In the genomic region with DNA sequence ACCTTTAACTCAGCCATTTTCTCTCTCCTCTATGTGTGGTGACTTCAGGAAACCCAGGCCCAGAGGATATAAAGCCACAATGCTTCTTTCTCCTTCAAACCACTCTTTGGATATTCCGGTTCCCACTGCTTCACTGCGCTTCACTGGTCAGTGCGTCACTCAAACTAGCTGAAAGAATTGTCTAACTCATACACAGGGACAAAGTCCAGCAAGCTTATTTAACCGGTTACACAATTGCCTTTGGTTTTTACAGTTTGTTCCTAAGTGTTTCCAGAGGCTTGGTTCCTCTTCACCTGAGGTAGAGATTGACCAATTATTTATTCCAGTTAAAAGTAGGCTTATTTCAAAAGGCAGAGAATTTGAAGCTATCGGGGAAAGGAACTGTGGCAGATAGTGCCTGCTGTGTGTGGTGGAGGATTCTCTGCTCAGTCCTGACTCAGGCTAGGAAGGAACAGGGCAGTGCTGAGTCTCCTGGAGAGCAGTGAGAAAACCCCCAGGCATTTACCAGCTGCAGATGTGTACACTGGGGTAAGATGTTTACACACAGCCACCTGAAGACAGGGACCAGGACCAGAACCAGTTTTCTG, we compare ENCODE assay signal across 1 cellular context.
TF ChIP-seq lines count a peak whose summit lies in the region.

Gene HGD, minus strand, starts transcription at position 145 of the 587 bp plus-strand sequence. Its CDS starts 128 bp downstream, at position 17.

TF ChIP-seq in HepG2, 621 proteins besides CTCF, POLR2A, EP300 and RAD21 (continued from another document and continues in another):
- TF ChIP-seq SIX1 (CRISPR knock-in tag; IDR thresholded peaks at IDR 0.05; ENCODE audit: borderline replicate concordance), result peak; percentile 59; the same call in 1 of the 2 replicates
- TF ChIP-seq, protein P1, sequence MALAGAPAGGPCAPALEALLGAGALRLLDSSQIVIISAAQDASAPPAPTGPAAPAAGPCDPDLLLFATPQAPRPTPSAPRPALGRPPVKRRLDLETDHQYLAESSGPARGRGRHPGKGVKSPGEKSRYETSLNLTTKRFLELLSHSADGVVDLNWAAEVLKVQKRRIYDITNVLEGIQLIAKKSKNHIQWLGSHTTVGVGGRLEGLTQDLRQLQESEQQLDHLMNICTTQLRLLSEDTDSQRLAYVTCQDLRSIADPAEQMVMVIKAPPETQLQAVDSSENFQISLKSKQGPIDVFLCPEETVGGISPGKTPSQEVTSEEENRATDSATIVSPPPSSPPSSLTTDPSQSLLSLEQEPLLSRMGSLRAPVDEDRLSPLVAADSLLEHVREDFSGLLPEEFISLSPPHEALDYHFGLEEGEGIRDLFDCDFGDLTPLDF (CRISPR knock-in tag; IDR thresholded peaks at IDR 0.05), result no peak
- no peak for TF ChIP-seq KDM1A (CRISPR knock-in tag; IDR thresholded peaks at IDR 0.05)
- TF ChIP-seq PTBP1 (IDR thresholded peaks at IDR 0.05; ENCODE audit: low read depth, low read length, poor library complexity, severe bottlenecking), result no peak
- TF ChIP-seq ZBTB21 (CRISPR knock-in tag; IDR thresholded peaks at IDR 0.05), result peak; percentile 84
- no peak for TF ChIP-seq HINFP (CRISPR knock-in tag; IDR thresholded peaks at IDR 0.05; ENCODE audit: low read depth)
- peak; percentile 58 for TF ChIP-seq PHF8 (CRISPR knock-in tag; IDR thresholded peaks at IDR 0.05)
- TF ChIP-seq ZIK1 (CRISPR knock-in tag; IDR thresholded peaks at IDR 0.05; ENCODE audit: borderline replicate concordance, low read depth), result no peak
- TF ChIP-seq IKZF1 (IDR thresholded peaks at IDR 0.05), result no peak
- TF ChIP-seq, protein P2, sequence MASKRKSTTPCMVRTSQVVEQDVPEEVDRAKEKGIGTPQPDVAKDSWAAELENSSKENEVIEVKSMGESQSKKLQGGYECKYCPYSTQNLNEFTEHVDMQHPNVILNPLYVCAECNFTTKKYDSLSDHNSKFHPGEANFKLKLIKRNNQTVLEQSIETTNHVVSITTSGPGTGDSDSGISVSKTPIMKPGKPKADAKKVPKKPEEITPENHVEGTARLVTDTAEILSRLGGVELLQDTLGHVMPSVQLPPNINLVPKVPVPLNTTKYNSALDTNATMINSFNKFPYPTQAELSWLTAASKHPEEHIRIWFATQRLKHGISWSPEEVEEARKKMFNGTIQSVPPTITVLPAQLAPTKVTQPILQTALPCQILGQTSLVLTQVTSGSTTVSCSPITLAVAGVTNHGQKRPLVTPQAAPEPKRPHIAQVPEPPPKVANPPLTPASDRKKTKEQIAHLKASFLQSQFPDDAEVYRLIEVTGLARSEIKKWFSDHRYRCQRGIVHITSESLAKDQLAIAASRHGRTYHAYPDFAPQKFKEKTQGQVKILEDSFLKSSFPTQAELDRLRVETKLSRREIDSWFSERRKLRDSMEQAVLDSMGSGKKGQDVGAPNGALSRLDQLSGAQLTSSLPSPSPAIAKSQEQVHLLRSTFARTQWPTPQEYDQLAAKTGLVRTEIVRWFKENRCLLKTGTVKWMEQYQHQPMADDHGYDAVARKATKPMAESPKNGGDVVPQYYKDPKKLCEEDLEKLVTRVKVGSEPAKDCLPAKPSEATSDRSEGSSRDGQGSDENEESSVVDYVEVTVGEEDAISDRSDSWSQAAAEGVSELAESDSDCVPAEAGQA (IDR thresholded peaks at IDR 0.05; ENCODE audit: low read depth), result no peak
- TF ChIP-seq, protein P2 (CRISPR knock-in tag; IDR thresholded peaks at IDR 0.05; ENCODE audit: borderline replicate concordance), result no peak
- no peak for TF ChIP-seq RELA (CRISPR knock-in tag; IDR thresholded peaks at IDR 0.05)
- TF ChIP-seq ZNF33B (CRISPR knock-in tag; IDR thresholded peaks at IDR 0.05), result no peak
- no peak for TF ChIP-seq NFE2 (CRISPR knock-in tag; IDR thresholded peaks at IDR 0.05)
- no peak for TF ChIP-seq HOXA5 (CRISPR knock-in tag; IDR thresholded peaks at IDR 0.05)
- TF ChIP-seq MTA1 (CRISPR knock-in tag; IDR thresholded peaks at IDR 0.05; ENCODE audit: borderline replicate concordance), result no peak
- TF ChIP-seq PREB (CRISPR knock-in tag; IDR thresholded peaks at IDR 0.05), result no peak
- no peak for TF ChIP-seq PAWR (CRISPR knock-in tag; IDR thresholded peaks at IDR 0.05; ENCODE audit: borderline replicate concordance)
- TF ChIP-seq, protein P3, sequence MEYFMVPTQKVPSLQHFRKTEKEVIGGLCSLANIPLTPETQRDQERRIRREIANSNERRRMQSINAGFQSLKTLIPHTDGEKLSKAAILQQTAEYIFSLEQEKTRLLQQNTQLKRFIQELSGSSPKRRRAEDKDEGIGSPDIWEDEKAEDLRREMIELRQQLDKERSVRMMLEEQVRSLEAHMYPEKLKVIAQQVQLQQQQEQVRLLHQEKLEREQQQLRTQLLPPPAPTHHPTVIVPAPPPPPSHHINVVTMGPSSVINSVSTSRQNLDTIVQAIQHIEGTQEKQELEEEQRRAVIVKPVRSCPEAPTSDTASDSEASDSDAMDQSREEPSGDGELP (IDR thresholded peaks at IDR 0.05; ENCODE audit: borderline replicate concordance, low read depth), result no peak
- no peak for TF ChIP-seq REL (CRISPR knock-in tag; conservative IDR thresholded peaks at IDR 0.05)
- TF ChIP-seq NBN (conservative IDR thresholded peaks at IDR 0.05), result no peak
- peak; percentile 42; the same call in 1 of the 2 replicates for TF ChIP-seq ZNF264 (CRISPR knock-in tag; IDR thresholded peaks at IDR 0.05)
- no peak for TF ChIP-seq RAD51 (IDR thresholded peaks at IDR 0.05; ENCODE audit: borderline replicate concordance)
- peak; percentile 61 for TF ChIP-seq HNF1A (IDR thresholded peaks at IDR 0.05; ENCODE audit: low read depth)
- peak; percentile 80; the same call in 1 of the 2 replicates for TF ChIP-seq HNF1A (CRISPR knock-in tag; IDR thresholded peaks at IDR 0.05; ENCODE audit: borderline replicate concordance)
- TF ChIP-seq KLF13 (CRISPR knock-in tag; IDR thresholded peaks at IDR 0.05), result no peak
- no peak for TF ChIP-seq SRY (CRISPR knock-in tag; IDR thresholded peaks at IDR 0.05)
- TF ChIP-seq, protein P4, sequence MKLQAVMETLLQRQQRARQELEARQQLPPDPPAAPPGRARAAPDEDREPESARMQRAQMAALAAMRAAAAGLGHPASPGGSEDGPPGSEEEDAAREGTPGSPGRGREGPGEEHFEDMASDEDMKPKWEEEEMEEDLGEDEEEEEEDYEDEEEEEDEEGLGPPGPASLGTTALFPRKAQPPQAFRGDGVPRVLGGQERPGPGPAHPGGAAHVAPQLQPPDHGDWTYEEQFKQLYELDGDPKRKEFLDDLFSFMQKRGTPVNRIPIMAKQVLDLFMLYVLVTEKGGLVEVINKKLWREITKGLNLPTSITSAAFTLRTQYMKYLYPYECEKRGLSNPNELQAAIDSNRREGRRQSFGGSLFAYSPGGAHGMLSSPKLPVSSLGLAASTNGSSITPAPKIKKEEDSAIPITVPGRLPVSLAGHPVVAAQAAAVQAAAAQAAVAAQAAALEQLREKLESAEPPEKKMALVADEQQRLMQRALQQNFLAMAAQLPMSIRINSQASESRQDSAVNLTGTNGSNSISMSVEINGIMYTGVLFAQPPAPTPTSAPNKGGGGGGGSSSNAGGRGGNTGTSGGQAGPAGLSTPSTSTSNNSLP (IDR thresholded peaks at IDR 0.05; ENCODE audit: low read depth, low read length), result peak; percentile 54; the same call in 1 of the 2 replicates
- peak; percentile 90 for TF ChIP-seq ZNF614 (CRISPR knock-in tag; IDR thresholded peaks at IDR 0.05; ENCODE audit: borderline replicate concordance)
- no peak; the same call in 1 of the 2 replicates for TF ChIP-seq ZNF609 (CRISPR knock-in tag; IDR thresholded peaks at IDR 0.05; ENCODE audit: borderline replicate concordance)
- TF ChIP-seq KLF6 (CRISPR knock-in tag; IDR thresholded peaks at IDR 0.05), result peak; percentile 85
